11 cellular contexts compared by ENCODE assay signal in the genomic region with DNA sequence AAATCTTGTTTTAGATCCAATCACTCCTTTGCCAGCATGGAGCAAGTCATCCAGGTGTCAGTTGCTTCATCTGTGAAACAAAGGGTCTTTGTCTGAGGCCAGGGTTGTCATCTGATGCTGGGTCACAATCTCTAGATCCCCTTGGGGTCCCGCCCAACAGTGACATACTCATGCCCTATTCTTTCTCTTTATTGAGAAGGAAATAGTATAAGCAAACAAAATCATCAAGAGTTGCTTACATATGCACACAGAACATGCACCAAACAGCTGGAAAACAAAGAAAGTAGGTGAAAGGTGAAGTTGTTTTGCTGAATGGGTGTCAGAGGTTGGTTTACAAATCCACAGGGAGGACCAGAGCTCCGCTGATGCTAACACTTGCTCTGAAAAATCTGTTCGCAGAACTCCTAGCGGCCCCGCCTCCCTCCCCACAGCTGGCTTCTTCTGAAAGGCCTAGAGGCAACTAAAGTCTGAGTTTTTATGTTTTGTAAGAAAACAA.
A peak's percentile ranks its signal among the peaks of the same experiment; 100 is the strongest.
DNase-seq lines count a peak whose midpoint lies in the region; ATAC-seq and TF ChIP-seq lines count a peak whose summit lies in the region.
"Had no signal": no experiment of that assay in that cellular context is flagged by ENCODE, and none has a peak within 500 bp of the region (broad histone marks: within the 10 kb centered on the region; RNA-seq: fewer than 3 reads in every experiment).

No MANE protein-coding gene starts in this region.

- no peaks in the 10 kb centered on the region for H3K4me1 Mint-ChIP-seq in natural killer cell
- H3K4me1 Mint-ChIP-seq: memory B cell had no signal

- peak overlapping the region; percentile 27 to 78 (median 56) for H3K4me2 ChIP-seq in BLaER1 treated with 17β-estradiol and CSF1 and Interleukin-3, amounts not matched to agents 10 nM and 100 nM
- H3K4me2 ChIP-seq in fibroblast of lung (ENCODE audit: extremely low read depth, insufficient read depth, low read length): no peak overlapping the region

- intact Hi-C loops in natural killer cell (cut with micrococcal nuclease): no loop called here
- intact Hi-C loops in thyroid gland (cut with DNase I): no loop called here

- 78 to 79% methylated on average over 5 of the region's 5 CpGs for WGBS in thyroid gland, 2 donors

- H3K4me1 ChIP-seq in BLaER1 treated with 17β-estradiol and CSF1 and Interleukin-3, amounts not matched to agents 10 nM and 100 nM: peaks cover 24 to 51% (median 42%) of the 10 kb centered on the region in 10 experiments
- H3K4me1 ChIP-seq in fibroblast of lung (ENCODE audit: control insufficient read depth, extremely low read depth, insufficient read depth, low read length) (peaks cover 4% of the 10 kb centered on the region), thyroid gland (no peaks in the 10 kb centered on the region)

- no peaks in the 10 kb centered on the region for H3K36me3 ChIP-seq in BLaER1 treated with 17β-estradiol and CSF1 and Interleukin-3, amounts not matched to agents 10 nM and 100 nM
- H3K36me3 ChIP-seq in fibroblast of lung (ENCODE audit: control insufficient read depth, insufficient read depth, low read length): no peaks in the 10 kb centered on the region
- no peaks in the 10 kb centered on the region for H3K36me3 ChIP-seq in thyroid gland

- no peak for ATAC-seq in natural killer cell
- no peak for ATAC-seq in GM18867 (IDR thresholded peaks at IDR 0.05; ENCODE audit: unreplicated experiment)
- ATAC-seq: HCT116 had no signal

- DNase-seq in NCI-H345 (lab: John Stamatoyannopoulos, UW): peak; percentile 47
- peak; percentile 11 to 82 for DNase-seq in fibroblast of lung (ENCODE audit: low read depth in 2 of 2)
- peak; percentile 22 for DNase-seq in midbrain (lab: John Stamatoyannopoulos, UW)
- no peak for DNase-seq in GM10266 (ENCODE audit: extremely low spot score)
- DNase-seq in natural killer cell: no peak
- DNase-seq in thyroid gland: no peak
- DNase-seq: T1000 had no signal

- peaks cover 12 to 26% of the 10 kb centered on the region in 2 donors for H3K27me3 Mint-ChIP-seq in natural killer cell (ENCODE audit: low read depth in 2 of 2)
- H3K27me3 Mint-ChIP-seq: memory B cell had no signal

- H3K79me2 ChIP-seq in fibroblast of lung (ENCODE audit: control insufficient read depth, insufficient read depth, low read length): no peaks in the 10 kb centered on the region

- no peak overlapping the region for H3K4me3 ChIP-seq in BLaER1 treated with 17β-estradiol and CSF1 and Interleukin-3, amounts not matched to agents 10 nM and 100 nM
- H3K4me3 ChIP-seq in fibroblast of lung (replicated peaks in 1 of 4; ENCODE audit: control extremely low read depth in 1 of 4, insufficient read depth in 1 of 4, low read depth in 3 of 4, low read length in 4 of 4) (no peak overlapping the region), thyroid gland (replicated peaks in 1 of 3) (no peak overlapping the region)

- peak overlapping the region in 3 of 11 experiments; percentile 2 to 36 (median 22); a peak in 3 of 22 replicates for H3K9ac ChIP-seq in BLaER1 treated with 17β-estradiol and CSF1 and Interleukin-3, amounts not matched to agents 10 nM and 100 nM
- no peak overlapping the region for H3K9ac ChIP-seq in fibroblast of lung (ENCODE audit: insufficient read depth, low read length)

- no peaks in the 10 kb centered on the region for H3K9me3 ChIP-seq in BLaER1 treated with 17β-estradiol and CSF1 and Interleukin-3, amounts not matched to agents 10 nM and 100 nM (replicated peaks in 1 of 11)
- H3K9me3 ChIP-seq in fibroblast of lung (ENCODE audit: control insufficient read depth, insufficient read depth, low read depth, low read length) (no peaks in the 10 kb centered on the region), thyroid gland (no peaks in the 10 kb centered on the region)

- no peaks in the 10 kb centered on the region for H3K9me3 Mint-ChIP-seq in natural killer cell
- H3K9me3 Mint-ChIP-seq: memory B cell had no signal

- TF ChIP-seq CTCF in fibroblast of lung (conservative IDR thresholded peaks at IDR 0.05 in 1 of 2, IDR thresholded peaks at IDR 0.05 in 1 of 2; ENCODE audit: low read depth in 1 of 2, low read length in 2 of 2) (no peak), GM10266 (IDR thresholded peaks at IDR 0.05; ENCODE audit: control insufficient read depth, insufficient read depth, low read depth, missing control alignments) (no peak), natural killer cell (IDR thresholded peaks at IDR 0.05) (no peak), thyroid gland (IDR thresholded peaks at IDR 0.05) (no peak)

- no peak for TF ChIP-seq POLR2A in thyroid gland (IDR thresholded peaks at IDR 0.05)

- no peaks in the 10 kb centered on the region for H3K36me3 Mint-ChIP-seq in natural killer cell
- H3K36me3 Mint-ChIP-seq: memory B cell had no signal

- no peak overlapping the region for H3K27ac Mint-ChIP-seq in natural killer cell
- H3K27ac Mint-ChIP-seq: memory B cell had no signal

- H3K27me3 ChIP-seq in BLaER1 treated with 17β-estradiol and CSF1 and Interleukin-3, amounts not matched to agents 10 nM and 100 nM: no peaks in the 10 kb centered on the region
- H3K27me3 ChIP-seq in fibroblast of lung (ENCODE audit: control insufficient read depth, insufficient read depth, low read length) (no peaks in the 10 kb centered on the region), thyroid gland (no peaks in the 10 kb centered on the region)

- no peak overlapping the region for H3K4me3 Mint-ChIP-seq in natural killer cell
- H3K4me3 Mint-ChIP-seq: memory B cell had no signal

- H4K20me1 ChIP-seq in BLaER1 treated with 17β-estradiol and CSF1 and Interleukin-3, amounts not matched to agents 10 nM and 100 nM: no peaks in the 10 kb centered on the region
- H4K20me1 ChIP-seq in fibroblast of lung (ENCODE audit: control insufficient read depth, extremely low read depth, insufficient read depth, low read length): no peaks in the 10 kb centered on the region

- peak overlapping the region in 4 of 11 experiments; percentile 3 to 52 (median 34); a peak in 3 of 22 replicates for H3K27ac ChIP-seq in BLaER1 treated with 17β-estradiol and CSF1 and Interleukin-3, amounts not matched to agents 10 nM and 100 nM
- H3K27ac ChIP-seq in fibroblast of lung (ENCODE audit: insufficient read depth, low read length): no peak overlapping the region
- H3K27ac ChIP-seq in thyroid gland: no peak overlapping the region

- H2AFZ ChIP-seq in fibroblast of lung (ENCODE audit: low read length): no peak overlapping the region

Comparison
In these comparisons a context has a peak if more than half of its experiments do, and no peak if none do; other contexts are left out.
1. DNase-seq: peak in NCI-H345 (single experiment), fibroblast of lung (2 of 2) and midbrain (single experiment); none in GM10266 (single experiment), natural killer cell (single experiment) and thyroid gland (0 of 2).